In genomic region chr5:115420812-115421211, GRCh38 we compare ENCODE assay signal across 7 cellular contexts.
DNase-seq lines count a peak whose midpoint lies in the region; ATAC-seq, FAIRE-seq and TF ChIP-seq lines count a peak whose summit lies in the region.
"Not testable (repeated sequence)": the region's sequence is repeated elsewhere in the genome, so short reads cannot be mapped to it uniquely, and the experiment has no call there.

No MANE protein-coding gene starts in this region.

- not testable (repeated sequence) for H3K9ac ChIP-seq in PC-3 (ENCODE audit: low read length)

- CTCF ChIA-PET in PC-3 (lab: Charles Lee): not testable (repeated sequence)

- ATAC-seq in GM18519 (IDR thresholded peaks at IDR 0.05; ENCODE audit: low FRiP score, unreplicated experiment): peak; percentile 51
- peak; percentile 84 for ATAC-seq in GM18909 (IDR thresholded peaks at IDR 0.05; ENCODE audit: poor library complexity, unreplicated experiment)
- ATAC-seq in GM21447 (IDR thresholded peaks at IDR 0.05; ENCODE audit: unreplicated experiment): peak; percentile 57
- ATAC-seq in HG02884 (IDR thresholded peaks at IDR 0.05; ENCODE audit: unreplicated experiment): peak; percentile 65
- ATAC-seq in HG03354 (IDR thresholded peaks at IDR 0.05; ENCODE audit: poor library complexity, severe bottlenecking, unreplicated experiment): peak; percentile 67
- not testable (repeated sequence) for ATAC-seq in PC-3

- H3K4me1 ChIP-seq in PC-3 (ENCODE audit: insufficient read depth, low read length): peaks cover 35% of the 10 kb centered on the region

- H3K4me2 ChIP-seq in PC-3 (ENCODE audit: low read length): not testable (repeated sequence)

- intact Hi-C loops in PC-3 (cut with micrococcal nuclease): loop anchor here (1.0 kb wide), 1 partner anchor 8 kb away; no protein-coding TSS in a partner anchor

- not testable (repeated sequence) for TF ChIP-seq POLR2A in GM12891 (IDR thresholded peaks at IDR 0.05; ENCODE audit: low read depth, low read length)

- BruUV-seq in PC-3 (replicated peaks; lab: Mats Ljungman, UMichigan): not testable (repeated sequence)

- H3K4me3 ChIP-seq in PC-3 (ENCODE audit: low read length): not testable (repeated sequence)

- not testable (repeated sequence) for H3K9me2 ChIP-seq in PC-3 (replicated peaks; ENCODE audit: low read length)

- not testable (repeated sequence) for H3F3A ChIP-seq in PC-3 (ENCODE audit: low read length, unreplicated experiment)

- TF ChIP-seq CTCF in PC-3 (conservative IDR thresholded peaks at IDR 0.05; ENCODE audit: low read depth, low read length): not testable (repeated sequence)

- not testable (repeated sequence) for H3K27me3 ChIP-seq in PC-3 (ENCODE audit: low read length)

- not testable (repeated sequence) for H3K79me2 ChIP-seq in PC-3 (ENCODE audit: low read length)

- H2AFZ ChIP-seq in PC-3 (ENCODE audit: low read length): not testable (repeated sequence)

- POLR2A ChIA-PET in PC-3 (lab: Charles Lee; ENCODE audit: unreplicated experiment): not testable (repeated sequence)

- FAIRE-seq in GM12891 (lab: Jason Lieb, UNC): peak; percentile 88

- not testable (repeated sequence) for DNase-seq in GM12891 (ENCODE audit: insufficient read length, low spot score); PC-3

- not testable (repeated sequence) for H3K36me3 ChIP-seq in PC-3 (ENCODE audit: low read depth, low read length)

- not testable (repeated sequence) for H3K9me3 ChIP-seq in PC-3 (ENCODE audit: low read length)

- 0 out of 2 replicates have a peak overlapping the region, but pooled peaks have one; percentile 78 for H3K27ac ChIP-seq in PC-3 (ENCODE audit: low read length)

- H4K20me1 ChIP-seq in PC-3 (ENCODE audit: low read length): not testable (repeated sequence)
